In the genomic region with DNA sequence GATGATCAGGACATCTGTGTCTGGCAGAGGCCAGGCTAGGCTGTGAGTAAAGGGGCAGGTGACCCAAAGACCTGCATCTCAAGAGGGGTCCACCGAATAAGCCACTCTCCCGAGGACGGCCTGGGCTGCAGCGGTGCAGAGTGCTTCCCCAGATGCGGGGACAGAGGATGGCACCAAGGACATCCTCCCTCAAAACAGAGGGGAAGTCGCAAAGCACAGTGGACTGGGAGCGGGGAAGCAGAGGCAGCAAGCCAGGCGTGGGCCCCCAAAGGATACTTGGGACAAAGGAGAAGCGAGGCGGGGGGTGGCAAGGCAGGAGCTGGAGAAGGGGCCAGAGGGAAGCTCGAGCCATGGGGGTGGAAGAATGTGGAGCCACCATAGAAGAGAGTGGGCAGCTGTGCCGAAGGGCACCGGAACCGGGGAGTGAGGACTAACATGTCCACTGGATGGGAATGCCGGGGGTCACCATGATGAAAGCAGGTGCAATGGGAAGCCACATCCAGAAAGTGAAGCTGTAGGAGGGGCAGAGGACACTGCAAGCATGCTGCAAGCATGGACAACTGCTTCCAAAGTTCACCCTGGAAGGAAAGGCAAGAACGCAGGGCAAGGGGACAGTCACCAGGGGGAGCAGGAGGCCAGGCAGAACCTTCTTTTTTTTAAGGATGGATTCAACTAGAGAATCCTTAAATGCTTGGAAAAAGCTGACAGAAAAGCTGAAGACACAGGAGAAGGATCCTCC, we compare ENCODE assay signal across 9 cellular contexts.
DNase-seq lines count a peak whose midpoint lies in the region; ATAC-seq and TF ChIP-seq lines count a peak whose summit lies in the region.
"Had no signal": no experiment of that assay in that cellular context is flagged by ENCODE, and none has a peak within 500 bp of the region (broad histone marks: within the 10 kb centered on the region; RNA-seq: fewer than 3 reads in every experiment).

No MANE protein-coding gene starts in this region.

- no peak overlapping the region for H3K9ac ChIP-seq in BLaER1

- peaks cover 13% of the 10 kb centered on the region for H3K4me1 Mint-ChIP-seq in activated naive CD8-positive, alpha-beta T cell treated with anti-CD3 and anti-CD28 coated beads for 36 hours

- H3K4me2 ChIP-seq in BLaER1 = 0 out of 2 replicates have a peak overlapping the region, but pooled peaks have one; percentile 5

- H3K36me3 ChIP-seq in BLaER1 (peaks cover 32% of the 10 kb centered on the region), HEK293 (ENCODE audit: control insufficient read depth in 2 of 2, insufficient read depth in 1 of 2, low read length in 2 of 2) (peaks cover 0 to 31% of the 10 kb centered on the region in 2 experiments; a peak in 1 of 3 replicates), kidney epithelial cell (ENCODE audit: control insufficient read depth, insufficient read depth, low read length) (no peaks in the 10 kb centered on the region)
- H3K36me3 ChIP-seq: breast epithelium had no signal

- H3K27ac ChIP-seq in BLaER1 = no peak overlapping the region
- H3K27ac ChIP-seq in HEK293 (ENCODE audit: extremely low read depth, low read depth, low read length) = no peak overlapping the region
- H3K27ac ChIP-seq: breast epithelium had no signal

- H3K27me3 Mint-ChIP-seq in activated naive CD8-positive, alpha-beta T cell treated with anti-CD3 and anti-CD28 coated beads for 36 hours = no peaks in the 10 kb centered on the region

- H3K4me1 ChIP-seq in BLaER1 (peaks cover 41% of the 10 kb centered on the region), HEK293 (ENCODE audit: control insufficient read depth, insufficient read depth, low read length) (no peaks in the 10 kb centered on the region)
- H3K4me1 ChIP-seq: breast epithelium had no signal

- ATAC-seq in GM19397 (IDR thresholded peaks at IDR 0.05; ENCODE audit: unreplicated experiment) = no peak
- no peak for ATAC-seq in GM19452 (IDR thresholded peaks at IDR 0.05; ENCODE audit: unreplicated experiment)

- H3K27me3 ChIP-seq in BLaER1 (no peaks in the 10 kb centered on the region), kidney epithelial cell (ENCODE audit: control insufficient read depth, insufficient read depth, low read length) (no peaks in the 10 kb centered on the region)
- H3K27me3 ChIP-seq: breast epithelium had no signal

- H3K9me3 Mint-ChIP-seq in activated naive CD8-positive, alpha-beta T cell treated with anti-CD3 and anti-CD28 coated beads for 36 hours = no peaks in the 10 kb centered on the region

- H4K20me1 ChIP-seq in BLaER1 = no peaks in the 10 kb centered on the region

- CTCF ChIA-PET in HEK293 (lab: Yijun Ruan, JAX) = interaction anchor here (0.8 to 3.9 kb wide), 7 partner anchors 8 to 459 kb away, joined by 3 to 39 read pairs (median 5); no protein-coding TSS in a partner anchor

- no peak overlapping the region for H3K4me3 Mint-ChIP-seq in activated naive CD8-positive, alpha-beta T cell treated with anti-CD3 and anti-CD28 coated beads for 36 hours

- no peaks in the 10 kb centered on the region for H3K9me3 ChIP-seq in BLaER1
- no peaks in the 10 kb centered on the region for H3K9me3 ChIP-seq in HEK293 (ENCODE audit: control insufficient read depth, insufficient read depth, low read depth, low read length)
- H3K9me3 ChIP-seq: breast epithelium had no signal

- peak overlapping the region; percentile 12 for H3K27ac Mint-ChIP-seq in activated naive CD8-positive, alpha-beta T cell treated with anti-CD3 and anti-CD28 coated beads for 36 hours

- H3K36me3 Mint-ChIP-seq in activated naive CD8-positive, alpha-beta T cell treated with anti-CD3 and anti-CD28 coated beads for 36 hours = peaks cover 8% of the 10 kb centered on the region

- DNase-seq in activated naive CD8-positive, alpha-beta T cell treated with anti-CD3 and anti-CD28 coated beads for 36 hours = no peak
- DNase-seq in kidney epithelial cell (ENCODE audit: low read depth) (no peak), NCI-H187 treated with DMSO at 0.1 percent for 48 hours (lab: John Stamatoyannopoulos, UW) (no peak), NCI-H2081 (lab: John Stamatoyannopoulos, UW) (no peak)

- POLR2A ChIA-PET in HEK293 (lab: Yijun Ruan, JAX) = no interaction called here

- H3K4me3 ChIP-seq in BLaER1 = no peak overlapping the region
- H3K4me3 ChIP-seq in HEK293 (ENCODE audit: low read depth, low read length) = no peak overlapping the region
- no peak overlapping the region for H3K4me3 ChIP-seq in kidney epithelial cell (ENCODE audit: low read depth, low read length)
- H3K4me3 ChIP-seq: breast epithelium had no signal

- TF ChIP-seq CTCF in HEK293 (tag by site-specific recombination; IDR thresholded peaks at IDR 0.05) (0 out of 2 replicates have a peak, but pooled peaks have one; percentile 32), kidney epithelial cell (IDR thresholded peaks at IDR 0.05; ENCODE audit: insufficient read depth, low read length, poor library complexity, severe bottlenecking) (peak; percentile 65)

TF ChIP-seq in HEK293, 187 proteins besides CTCF, POLR2A, EP300 and RAD21:
- TF ChIP-seq ZNF747 (tag by site-specific recombination; IDR thresholded peaks at IDR 0.05) (no peak), IKZF3 (tag by site-specific recombination; IDR thresholded peaks at IDR 0.05) (no peak), ZNF23 (tag by site-specific recombination; IDR thresholded peaks at IDR 0.05; ENCODE audit: borderline replicate concordance) (no peak), ZNF121 (tag by site-specific recombination; IDR thresholded peaks at IDR 0.05) (no peak), ZNF664 (tag by site-specific recombination; IDR thresholded peaks at IDR 0.05) (no peak), ZFP41 (tag by site-specific recombination; IDR thresholded peaks at IDR 0.05; ENCODE audit: borderline replicate concordance) (no peak), KLF9 (tag by site-specific recombination; IDR thresholded peaks at IDR 0.05; ENCODE audit: low read depth) (no peak), EGR2 (tag by site-specific recombination; IDR thresholded peaks at IDR 0.05; ENCODE audit: low read depth) (no peak), ZFP69B (tag by site-specific recombination; IDR thresholded peaks at IDR 0.05) (no peak), ZNF2 (tag by site-specific recombination; IDR thresholded peaks at IDR 0.05) (no peak), ZNF549 (tag by site-specific recombination; IDR thresholded peaks at IDR 0.05) (no peak), GLIS1 (tag by site-specific recombination; IDR thresholded peaks at IDR 0.05) (no peak), ZIC2 (tag by site-specific recombination; IDR thresholded peaks at IDR 0.05) (no peak), ZNF24 (tag by site-specific recombination; IDR thresholded peaks at IDR 0.05) (no peak), ZBTB20 (tag by site-specific recombination; IDR thresholded peaks at IDR 0.05) (no peak), WT1 (tag by site-specific recombination; IDR thresholded peaks at IDR 0.05) (no peak)
- TF ChIP-seq, protein P1, sequence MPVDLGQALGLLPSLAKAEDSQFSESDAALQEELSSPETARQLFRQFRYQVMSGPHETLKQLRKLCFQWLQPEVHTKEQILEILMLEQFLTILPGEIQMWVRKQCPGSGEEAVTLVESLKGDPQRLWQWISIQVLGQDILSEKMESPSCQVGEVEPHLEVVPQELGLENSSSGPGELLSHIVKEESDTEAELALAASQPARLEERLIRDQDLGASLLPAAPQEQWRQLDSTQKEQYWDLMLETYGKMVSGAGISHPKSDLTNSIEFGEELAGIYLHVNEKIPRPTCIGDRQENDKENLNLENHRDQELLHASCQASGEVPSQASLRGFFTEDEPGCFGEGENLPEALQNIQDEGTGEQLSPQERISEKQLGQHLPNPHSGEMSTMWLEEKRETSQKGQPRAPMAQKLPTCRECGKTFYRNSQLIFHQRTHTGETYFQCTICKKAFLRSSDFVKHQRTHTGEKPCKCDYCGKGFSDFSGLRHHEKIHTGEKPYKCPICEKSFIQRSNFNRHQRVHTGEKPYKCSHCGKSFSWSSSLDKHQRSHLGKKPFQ (tag by site-specific recombination; IDR thresholded peaks at IDR 0.05) = no peak
- TF ChIP-seq, protein P2, sequence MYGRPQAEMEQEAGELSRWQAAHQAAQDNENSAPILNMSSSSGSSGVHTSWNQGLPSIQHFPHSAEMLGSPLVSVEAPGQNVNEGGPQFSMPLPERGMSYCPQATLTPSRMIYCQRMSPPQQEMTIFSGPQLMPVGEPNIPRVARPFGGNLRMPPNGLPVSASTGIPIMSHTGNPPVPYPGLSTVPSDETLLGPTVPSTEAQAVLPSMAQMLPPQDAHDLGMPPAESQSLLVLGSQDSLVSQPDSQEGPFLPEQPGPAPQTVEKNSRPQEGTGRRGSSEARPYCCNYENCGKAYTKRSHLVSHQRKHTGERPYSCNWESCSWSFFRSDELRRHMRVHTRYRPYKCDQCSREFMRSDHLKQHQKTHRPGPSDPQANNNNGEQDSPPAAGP (tag by site-specific recombination; IDR thresholded peaks at IDR 0.05) = no peak
